In the genomic region with DNA sequence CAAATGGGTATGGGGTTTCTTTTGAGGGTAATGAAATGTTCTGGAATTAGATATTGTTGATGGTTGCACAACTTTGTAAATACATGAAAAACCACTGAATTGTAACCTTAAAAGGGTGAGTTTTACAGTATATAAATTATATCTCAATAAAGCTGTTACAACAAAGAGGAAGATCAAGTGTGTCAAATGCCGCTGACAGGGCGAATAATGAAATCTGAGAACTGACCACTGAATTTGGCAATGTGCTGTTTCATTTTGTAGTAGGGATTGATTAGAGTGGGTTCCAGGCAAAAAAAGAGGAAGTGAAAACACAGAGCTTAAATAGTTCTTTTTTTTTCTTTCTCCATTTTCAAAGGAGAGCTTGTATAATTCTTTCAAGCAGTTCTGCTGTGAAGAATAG, we compare ENCODE assay signal across 9 cellular contexts.
A peak's percentile ranks its signal among the peaks of the same experiment; 100 is the strongest.
DNase-seq lines count a peak whose midpoint lies in the region; ATAC-seq lines count a peak whose summit lies in the region.
"Had no signal": no experiment of that assay in that cellular context is flagged by ENCODE, and none has a peak within 500 bp of the region (broad histone marks: within the 10 kb centered on the region; RNA-seq: fewer than 3 reads in every experiment).

No MANE protein-coding gene starts in this region.

- H3K27ac ChIP-seq in duodenal mucosa (ENCODE audit: low read depth, low read length): peak overlapping the region; percentile 5

- H3K4me3 ChIP-seq in duodenal mucosa (ENCODE audit: low read depth in 1 of 2, low read length in 2 of 2): no peak overlapping the region

- DNase-seq in CD1c-positive myeloid dendritic cell (ENCODE audit: extremely low spot score) (peak; percentile 91), NCI-H1105 (lab: John Stamatoyannopoulos, UW) (no peak), NCI-H446 (lab: John Stamatoyannopoulos, UW) (no peak), NCI-H2196 treated with DMSO at 0.1 percent for 48 hours (lab: John Stamatoyannopoulos, UW; ENCODE audit: unreplicated experiment) (no peak), NCI-H748 (lab: John Stamatoyannopoulos, UW; ENCODE audit: unreplicated experiment) (no peak)
- DNase-seq: activated CD4-positive, alpha-beta T cell treated with anti-CD3 and anti-CD28 coated beads, Interleukin-2, amount 50 U/mL, for 1 hour had no signal

- no peaks in the 10 kb centered on the region for H3K36me3 ChIP-seq in duodenal mucosa (ENCODE audit: control insufficient read depth in 1 of 2, insufficient read depth in 2 of 2, low read length in 2 of 2)

- H3K9me3 ChIP-seq in duodenal mucosa (ENCODE audit: control insufficient read depth in 1 of 2, low read length in 2 of 2): no peaks in the 10 kb centered on the region

- H3K9ac ChIP-seq in duodenal mucosa (ENCODE audit: low read depth in 1 of 2, low read length in 2 of 2): no peak overlapping the region

- ATAC-seq in GM21390 (IDR thresholded peaks at IDR 0.05; ENCODE audit: unreplicated experiment) (peak; percentile 95), HG03439 (IDR thresholded peaks at IDR 0.05; ENCODE audit: unreplicated experiment) (peak; percentile 91)

- H3K27me3 ChIP-seq in duodenal mucosa (ENCODE audit: control insufficient read depth in 1 of 2, insufficient read depth in 2 of 2, low read length in 2 of 2): no peaks in the 10 kb centered on the region

- peaks cover 0 to 11% of the 10 kb centered on the region in 2 donors for H3K4me1 ChIP-seq in duodenal mucosa (ENCODE audit: control insufficient read depth in 1 of 2, insufficient read depth in 2 of 2, low read length in 2 of 2)
